12 cellular contexts compared by ENCODE assay signal in genomic region chr3:15899438-15899837, GRCh38.
A peak's percentile ranks its signal among the peaks of the same experiment; 100 is the strongest.
DNase-seq lines count a peak whose midpoint lies in the region; ATAC-seq and TF ChIP-seq lines count a peak whose summit lies in the region.
"Had no signal": no experiment of that assay in that cellular context is flagged by ENCODE, and none has a peak within 500 bp of the region (broad histone marks: within the 10 kb centered on the region; RNA-seq: fewer than 3 reads in every experiment).

No MANE protein-coding gene starts in this region.

- intact Hi-C loops in HCT116 (cut with micrococcal nuclease), result no loop called here
- intact Hi-C loops in CD4-positive, alpha-beta T cell (cut with DNase I, micrococcal nuclease), result no loop called here
- intact Hi-C loops in body of pancreas (cut with DNase I), result no loop called here

- no peak for TF ChIP-seq POLR2A in HCT116 (IDR thresholded peaks at IDR 0.05; ENCODE audit: borderline replicate concordance, extremely low read depth, insufficient read depth, insufficient read length)
- no peak for TF ChIP-seq POLR2A in body of pancreas (IDR thresholded peaks at IDR 0.05)

- no TSS peak for BruUV-seq in HCT116 (replicated peaks; lab: Mats Ljungman, UMichigan)

- H3K4me1 ChIP-seq in HCT116 (ENCODE audit: control insufficient read depth in 1 of 2, insufficient read depth in 2 of 2, low read length in 2 of 2) (peaks cover 2 to 5% of the 10 kb centered on the region in 2 experiments; a peak in 2 of 4 replicates), body of pancreas (peaks cover 23% of the 10 kb centered on the region)

- in situ Hi-C loops in GM13977 (cut with MboI; ENCODE audit: low pct_unique_long_range_greater_than_20kb, low sequenced_read_pairs, unreplicated experiment), result no loop called here

- H3K36me3 ChIP-seq in HCT116 (ENCODE audit: control insufficient read depth in 1 of 2, insufficient read depth in 2 of 2, low read length in 2 of 2) (no peaks in the 10 kb centered on the region), body of pancreas (replicated peaks in 1 of 2; ENCODE audit: insufficient read depth in 1 of 2, low read depth in 2 of 2) (no peaks in the 10 kb centered on the region)

- H3K4me3 ChIP-seq in HCT116 (replicated peaks in 1 of 2; ENCODE audit: low read depth in 1 of 2, low read length in 2 of 2) (no peak overlapping the region), fibroblast of villous mesenchyme (ENCODE audit: low read depth, low read length) (no peak overlapping the region), body of pancreas (no peak overlapping the region)

- no peak for TF ChIP-seq CTCF in AG09319 (IDR thresholded peaks at IDR 0.05; ENCODE audit: low read depth, low read length)
- TF ChIP-seq CTCF in HCT116 (IDR thresholded peaks at IDR 0.05 in 2 of 3, conservative IDR thresholded peaks at IDR 0.05 in 1 of 3; ENCODE audit: borderline replicate concordance in 1 of 3, insufficient read depth in 1 of 3, low read depth in 2 of 3, low read length in 2 of 3), result no peak
- TF ChIP-seq CTCF in fibroblast of villous mesenchyme (IDR thresholded peaks at IDR 0.05; ENCODE audit: insufficient read depth, low read depth, low read length), result no peak
- no peak for TF ChIP-seq CTCF in GM13977 (IDR thresholded peaks at IDR 0.05; ENCODE audit: extremely low read depth, insufficient read depth, missing control alignments)
- TF ChIP-seq CTCF in CD4-positive, alpha-beta T cell (IDR thresholded peaks at IDR 0.05), result no peak
- TF ChIP-seq CTCF in body of pancreas (IDR thresholded peaks at IDR 0.05), result no peak

- no peak overlapping the region for H3K27ac Mint-ChIP-seq in CD4-positive, alpha-beta T cell

- no peaks in the 10 kb centered on the region for H3K9me2 ChIP-seq in HCT116 (ENCODE audit: insufficient read depth)

- H3K9ac ChIP-seq in HCT116 (ENCODE audit: low read length), result no peak overlapping the region

- H3K79me2 ChIP-seq in HCT116 (ENCODE audit: insufficient read depth, low read length), result no peaks in the 10 kb centered on the region

- H3K4me1 Mint-ChIP-seq in CD4-positive, alpha-beta T cell (ENCODE audit: low read depth), result no peaks in the 10 kb centered on the region

- no peaks in the 10 kb centered on the region for H3K9me3 ChIP-seq in HCT116 (ENCODE audit: control insufficient read depth in 1 of 2, insufficient read depth in 1 of 2, low read depth in 1 of 2, low read length in 2 of 2)
- H3K9me3 ChIP-seq in CD4-positive, alpha-beta T cell (ENCODE audit: control insufficient read depth, low read length), result no peaks in the 10 kb centered on the region
- H3K9me3 ChIP-seq in body of pancreas, result no peaks in the 10 kb centered on the region

- TF ChIP-seq RAD21 in HCT116 (IDR thresholded peaks at IDR 0.05; ENCODE audit: low read depth), result no peak

- no peak overlapping the region for H3K4me2 ChIP-seq in HCT116 (ENCODE audit: low read length)

- H4K20me1 ChIP-seq in HCT116 (ENCODE audit: insufficient read depth), result no peaks in the 10 kb centered on the region

- RAD21 ChIA-PET in HCT116 (lab: Charles Lee; ENCODE audit: low non-redundant PET in 1 of 2, low total read pairs in 2 of 2, uncharacterized antibody in 2 of 2, unreplicated experiment in 2 of 2), result no interaction called here

- no peaks in the 10 kb centered on the region for H3K36me3 Mint-ChIP-seq in CD4-positive, alpha-beta T cell (ENCODE audit: low read depth)

- H3K27me3 Mint-ChIP-seq in CD4-positive, alpha-beta T cell, result no peaks in the 10 kb centered on the region

- no peak overlapping the region for H3K4me3 Mint-ChIP-seq in CD4-positive, alpha-beta T cell

- CTCF ChIA-PET in HCT116 (lab: Charles Lee), result no interaction called here
- CTCF ChIA-PET in CD4-positive, alpha-beta T cell (lab: Charles Lee), result no interaction called here

- POLR2A ChIA-PET in HCT116 (lab: Charles Lee), result interaction anchor here (0.7 kb wide), 1 partner anchor 297 kb away, joined by 3 read pairs; no protein-coding TSS in a partner anchor
- POLR2A ChIA-PET in CD4-positive, alpha-beta T cell (lab: Charles Lee), result no interaction called here

- H2AFZ ChIP-seq in HCT116 (ENCODE audit: low read depth, low read length, poor library complexity, severe bottlenecking), result peak overlapping the region; percentile 75

- DNase-seq in AG09319 (ENCODE audit: extremely low read depth, low read depth) (peak; percentile 8), HCT116 (ENCODE audit: low read depth, low spot score) (peak; percentile 40), SW480 (ENCODE audit: low spot score) (peak; percentile 14), fibroblast of villous mesenchyme (ENCODE audit: low read depth) (peak; percentile 27), GM13977 (ENCODE audit: low spot score) (no peak), body of pancreas (no peak)
- no peak for DNase-seq in CD4-positive, alpha-beta T cell
- DNase-seq in stimulated activated CD4-positive, alpha-beta T cell treated with anti-CD3 and anti-CD28 coated beads, Interleukin-12 subunit alpha, Interleukin-12 subunit beta, amount 100 ng/mL, for 4 hours, result no peak
- DNase-seq: DMS153, MM.1S, retina, Right ventricle myocardium superior had no signal

- H3K27me3 ChIP-seq in HCT116 (ENCODE audit: insufficient read depth, low read length), result no peaks in the 10 kb centered on the region
- H3K27me3 ChIP-seq in CD4-positive, alpha-beta T cell (ENCODE audit: control insufficient read depth, insufficient read depth, low read length), result no peaks in the 10 kb centered on the region
- no peaks in the 10 kb centered on the region for H3K27me3 ChIP-seq in body of pancreas

- no peaks in the 10 kb centered on the region for H3K9me3 Mint-ChIP-seq in CD4-positive, alpha-beta T cell

- H3K27ac ChIP-seq in HCT116 (ENCODE audit: low read depth, low read length), result no peak overlapping the region
- H3K27ac ChIP-seq in CD4-positive, alpha-beta T cell (ENCODE audit: low read depth, low read length), result no peak overlapping the region
- H3K27ac ChIP-seq in body of pancreas, result no peak overlapping the region

- ATAC-seq in HCT116, result peak; percentile 70; the same call in 1 of the 2 replicates
- ATAC-seq in CD4-positive, alpha-beta T cell (ENCODE audit: poor library complexity), result no peak
- no peak for ATAC-seq in body of pancreas

TF ChIP-seq in HCT116, 20 proteins besides CTCF, POLR2A, EP300 and RAD21:
- TF ChIP-seq, protein P1, sequence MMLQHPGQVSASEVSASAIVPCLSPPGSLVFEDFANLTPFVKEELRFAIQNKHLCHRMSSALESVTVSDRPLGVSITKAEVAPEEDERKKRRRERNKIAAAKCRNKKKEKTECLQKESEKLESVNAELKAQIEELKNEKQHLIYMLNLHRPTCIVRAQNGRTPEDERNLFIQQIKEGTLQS (IDR thresholded peaks at IDR 0.05), result no peak
- TF ChIP-seq SIN3A (IDR thresholded peaks at IDR 0.05; ENCODE audit: low read depth) (no peak), SRF (IDR thresholded peaks at IDR 0.05; ENCODE audit: low read depth) (no peak), TCF7L2 (IDR thresholded peaks at IDR 0.05; ENCODE audit: borderline replicate concordance, extremely low read depth, insufficient read depth, insufficient read length) (no peak), REST (IDR thresholded peaks at IDR 0.05; ENCODE audit: low read depth) (no peak), ELF1 (IDR thresholded peaks at IDR 0.05; ENCODE audit: borderline replicate concordance, low read depth) (no peak), JUND (IDR thresholded peaks at IDR 0.05) (no peak), POLR2AphosphoS5 (IDR thresholded peaks at IDR 0.05; ENCODE audit: low read depth, low read length) (no peak), FOSL1 (IDR thresholded peaks at IDR 0.05; ENCODE audit: low read depth) (no peak), YY1 (IDR thresholded peaks at IDR 0.05; ENCODE audit: extremely low read depth, insufficient replicate concordance, low read depth, low read length) (no peak), CBX3 (IDR thresholded peaks at IDR 0.05; ENCODE audit: low read depth) (no peak), ZFX (IDR thresholded peaks at IDR 0.05) (no peak), EZH2 (IDR thresholded peaks at IDR 0.05) (no peak)
- TF ChIP-seq, protein P2, sequence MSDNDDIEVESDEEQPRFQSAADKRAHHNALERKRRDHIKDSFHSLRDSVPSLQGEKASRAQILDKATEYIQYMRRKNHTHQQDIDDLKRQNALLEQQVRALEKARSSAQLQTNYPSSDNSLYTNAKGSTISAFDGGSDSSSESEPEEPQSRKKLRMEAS (IDR thresholded peaks at IDR 0.05), result no peak
TF ChIP-seq in HCT116: peak in this region for 0.

Comparison
In these comparisons a context has a peak if more than half of its experiments do, and no peak if none do; other contexts are left out.
1. DNase-seq: peak in AG09319 (single experiment), HCT116 (single experiment), SW480 (single experiment) and fibroblast of villous mesenchyme (single experiment); none in GM13977 (single experiment), CD4-positive, alpha-beta T cell (0 of 10), stimulated activated CD4-positive, alpha-beta T cell treated with anti-CD3 and anti-CD28 coated beads, Interleukin-12 subunit alpha, Interleukin-12 subunit beta, amount 100 ng/mL, for 4 hours (single experiment) and body of pancreas (0 of 4).